ENCODE assay signal across 19 cellular contexts in genomic region chr14:100127853-100128455, GRCh38. TPM values are rescaled to one million over a fixed set of nuclear protein-coding genes. Genes with fewer than 3 reads are reported as not detected.
A peak's percentile ranks its signal among the peaks of the same experiment; 100 is the strongest.
DNase-seq lines count a peak whose midpoint lies in the region; ATAC-seq and TF ChIP-seq lines count a peak whose summit lies in the region.
"Had no signal": no experiment of that assay in that cellular context is flagged by ENCODE, and none has a peak within 500 bp of the region (broad histone marks: within the 10 kb centered on the region; RNA-seq: fewer than 3 reads in every experiment).

No MANE protein-coding gene starts in this region.

- no peak overlapping the region for H2BK120ac ChIP-seq in mesenchymal stem cell (ENCODE audit: low read depth, low read length)

- H2BK12ac ChIP-seq in mesenchymal stem cell (ENCODE audit: low read length in 2 of 2) = no peak overlapping the region

- no peaks in the 10 kb centered on the region for H3K79me2 ChIP-seq in mammary epithelial cell (ENCODE audit: insufficient read depth, low read length)
- no peaks in the 10 kb centered on the region for H3K79me2 ChIP-seq in Karpas-422 (ENCODE audit: low read length)

- H3K36me3 ChIP-seq in breast epithelium (no peaks in the 10 kb centered on the region), mammary epithelial cell (ENCODE audit: insufficient read depth, low read length) (no peaks in the 10 kb centered on the region), mesenchymal stem cell (ENCODE audit: control insufficient read depth in 1 of 2, insufficient read depth in 2 of 2, low read depth in 1 of 2, low read length in 2 of 2) (peaks cover 39 to 73% of the 10 kb centered on the region in 2 experiments), Karpas-422 (ENCODE audit: insufficient read depth, low read length) (no peaks in the 10 kb centered on the region), SJCRH30 (no peaks in the 10 kb centered on the region; the same call in 1 of the 2 replicates)

- no peak overlapping the region for H2AFZ ChIP-seq in mammary epithelial cell (ENCODE audit: low read depth, low read length)
- H2AFZ ChIP-seq in mesenchymal stem cell (ENCODE audit: low read depth, low read length) = no peak overlapping the region
- no peak overlapping the region for H2AFZ ChIP-seq in Karpas-422 (ENCODE audit: low read length)

- H3K4me1 Mint-ChIP-seq in T-helper 17 cell = peaks cover 6% of the 10 kb centered on the region

- H3K4me1 ChIP-seq in breast epithelium (peaks cover 0 to 2% of the 10 kb centered on the region in 2 donors), mammary epithelial cell (ENCODE audit: insufficient read depth, low read length) (no peaks in the 10 kb centered on the region), mesenchymal stem cell (ENCODE audit: control insufficient read depth, insufficient read depth, low read depth, low read length) (peaks cover 3% of the 10 kb centered on the region), Karpas-422 (ENCODE audit: low read length) (no peaks in the 10 kb centered on the region), SJCRH30 (peaks cover 19% of the 10 kb centered on the region)
- H3K4me1 ChIP-seq: HAP-1 had no signal

- H3K4me2 ChIP-seq in mammary epithelial cell (ENCODE audit: insufficient read depth, low read depth, low read length) = no peak overlapping the region
- no peak overlapping the region for H3K4me2 ChIP-seq in mesenchymal stem cell (ENCODE audit: low read length, poor library complexity, severe bottlenecking)
- H3K4me2 ChIP-seq in Karpas-422 (ENCODE audit: low read depth, low read length, poor library complexity, severe bottlenecking) = no peak overlapping the region

- H3K27me3 ChIP-seq in breast epithelium = no peaks in the 10 kb centered on the region
- no peaks in the 10 kb centered on the region for H3K27me3 ChIP-seq in mammary epithelial cell (ENCODE audit: insufficient read depth, low read length)
- H3K27me3 ChIP-seq in mesenchymal stem cell (ENCODE audit: control insufficient read depth in 1 of 2, insufficient read depth in 1 of 2, low read length in 2 of 2) = no peaks in the 10 kb centered on the region
- H3K27me3 ChIP-seq in Karpas-422 (ENCODE audit: low read length) = no peaks in the 10 kb centered on the region
- H3K27me3 ChIP-seq in SJCRH30 = no peaks in the 10 kb centered on the region

- in situ Hi-C loops in mammary epithelial cell (cut with MboI; ENCODE audit: low sequenced_read_pairs in 2 of 2) = no loop called here

- no peaks in the 10 kb centered on the region for H3K27me3 Mint-ChIP-seq in T-helper 17 cell

- H3K9ac ChIP-seq in mammary epithelial cell (ENCODE audit: insufficient read depth, low read length) (no peak overlapping the region), mesenchymal stem cell (ENCODE audit: low read length) (peak overlapping the region; percentile 7), Karpas-422 (ENCODE audit: low read length) (no peak overlapping the region)

- H3K14ac ChIP-seq in mesenchymal stem cell (ENCODE audit: low read length in 2 of 2) = no peak overlapping the region

- H3K23ac ChIP-seq in mesenchymal stem cell (ENCODE audit: low read length in 2 of 2) = no peak overlapping the region

- 84% methylated on average over 12 of the region's 12 CpGs for WGBS in mammary epithelial cell (ENCODE audit: low coverage, missing lambda C conversion rate)
- 94% methylated on average over 12 of the region's 12 CpGs for WGBS in mesenchymal stem cell

- H4K20me1 ChIP-seq in mammary epithelial cell (ENCODE audit: insufficient read depth, low read length) (no peaks in the 10 kb centered on the region), Karpas-422 (ENCODE audit: insufficient read depth, low read depth, low read length) (no peaks in the 10 kb centered on the region)

- CTCF ChIA-PET in mammary epithelial cell (lab: Charles Lee; ENCODE audit: low non-redundant PET) = no interaction called here

- no peak overlapping the region for H2AK5ac ChIP-seq in mesenchymal stem cell (ENCODE audit: low read length, severe bottlenecking)

- H2BK15ac ChIP-seq in mesenchymal stem cell (ENCODE audit: low read depth, poor library complexity, severe bottlenecking) = no peak overlapping the region

- H3K4me3 ChIP-seq in breast epithelium (no peak overlapping the region), mammary epithelial cell (replicated peaks in 1 of 3; ENCODE audit: insufficient read depth in 1 of 3, low read depth in 2 of 3, low read length in 3 of 3) (no peak overlapping the region), mesenchymal stem cell (ENCODE audit: insufficient read depth in 1 of 2, low read depth in 1 of 2, low read length in 2 of 2) (no peak overlapping the region), Karpas-422 (ENCODE audit: low read length) (no peak overlapping the region), SJCRH30 (no peak overlapping the region)
- H3K4me3 ChIP-seq: HAP-1 had no signal

- H3K27ac ChIP-seq in breast epithelium (peak overlapping the region; percentile 44 to 83), mammary epithelial cell (ENCODE audit: insufficient read depth, low read depth, low read length) (no peak overlapping the region), mesenchymal stem cell (ENCODE audit: low read length, poor library complexity, severe bottlenecking) (no peak overlapping the region), Karpas-422 (ENCODE audit: low read length) (no peak overlapping the region), SJCRH30 (no peak overlapping the region)

- dilution Hi-C loops in mammary epithelial cell (cut with HindIII; ENCODE audit: low sequenced_read_pairs) = loop anchor here (5.0 kb wide), 1 partner anchor 46 kb away; no protein-coding TSS in a partner anchor

- H3K4ac ChIP-seq in mesenchymal stem cell (ENCODE audit: low read depth in 1 of 2, low read length in 2 of 2) = no peak overlapping the region

- ATAC-seq in T-helper 17 cell = no peak
- no peak for ATAC-seq in HG03095 (IDR thresholded peaks at IDR 0.05; ENCODE audit: unreplicated experiment)
- ATAC-seq: Right ventricle myocardium inferior had no signal

- no peak overlapping the region for H3K4me3 Mint-ChIP-seq in T-helper 17 cell
- H3K4me3 Mint-ChIP-seq: CD14-positive monocyte had no signal

- H3K18ac ChIP-seq in mesenchymal stem cell (ENCODE audit: low read depth in 1 of 2, low read length in 2 of 2) = no peak overlapping the region

- H2BK5ac ChIP-seq in mesenchymal stem cell (ENCODE audit: low read depth, low read length, poor library complexity, severe bottlenecking) = no peak overlapping the region

- no peaks in the 10 kb centered on the region for H3K9me2 ChIP-seq in Karpas-422 (replicated peaks; ENCODE audit: insufficient read depth, low read length)

- H3K27ac Mint-ChIP-seq in T-helper 17 cell = peak overlapping the region; percentile 77

- H4K91ac ChIP-seq in mesenchymal stem cell (ENCODE audit: low read length) = no peak overlapping the region

- no TSS peak for BruUV-seq in mammary epithelial cell (replicated peaks; lab: Mats Ljungman, UMichigan)

- no peaks in the 10 kb centered on the region for H3K79me1 ChIP-seq in mesenchymal stem cell (replicated peaks; ENCODE audit: low read length, poor library complexity, severe bottlenecking)

- DNase-seq in breast epithelium (ENCODE audit: low spot score in 2 of 2) = no peak
- no peak for DNase-seq in mammary epithelial cell
- DNase-seq in T-helper 17 cell = no peak
- no peak for DNase-seq in mesenchymal stem cell
- DNase-seq in Karpas-422 = no peak
- no peak for DNase-seq in SJCRH30
- DNase-seq: ACHN, Caco-2, GDM1, NCI-H1105 treated with DMSO at 0.1 percent for 48 hours, NCI-H1694 treated with DMSO at 0.1 percent for 48 hours, NCI-H2107, NCI-H2227 treated with DMSO at 0.1 percent for 48 hours, NCI-H510A treated with DMSO at 0.1 percent for 48 hours, NCI-H774 had no signal

- H3K36me3 Mint-ChIP-seq in T-helper 17 cell (ENCODE audit: low read depth) = peaks cover 14% of the 10 kb centered on the region

- H4K8ac ChIP-seq in mesenchymal stem cell (ENCODE audit: low read length) = no peak overlapping the region

- TF ChIP-seq CTCF in breast epithelium (IDR thresholded peaks at IDR 0.05) (no peak), mammary epithelial cell (conservative IDR thresholded peaks at IDR 0.05 in 1 of 2, IDR thresholded peaks at IDR 0.05 in 1 of 2; ENCODE audit: extremely low read depth in 1 of 2, insufficient read depth in 1 of 2, low read depth in 1 of 2, low read length in 2 of 2) (no peak)

- TF ChIP-seq POLR2A in breast epithelium (IDR thresholded peaks at IDR 0.05) = no peak

- intact Hi-C loops in breast epithelium (cut with DNase I; ENCODE audit: low total_unique reads) = no loop called here
- intact Hi-C loops in mammary epithelial cell (cut with micrococcal nuclease) = no loop called here

- H3K9me3 ChIP-seq in breast epithelium = no peaks in the 10 kb centered on the region
- no peaks in the 10 kb centered on the region for H3K9me3 ChIP-seq in mammary epithelial cell (replicated peaks; ENCODE audit: insufficient read depth, low read length)
- H3K9me3 ChIP-seq in T-helper 17 cell (ENCODE audit: control insufficient read depth, low read length, poor library complexity, severe bottlenecking) = no peaks in the 10 kb centered on the region
- H3K9me3 ChIP-seq in mesenchymal stem cell (ENCODE audit: control insufficient read depth, low read length) = no peaks in the 10 kb centered on the region
- no peaks in the 10 kb centered on the region for H3K9me3 ChIP-seq in Karpas-422 (ENCODE audit: low read length)
- no peaks in the 10 kb centered on the region for H3K9me3 ChIP-seq in SJCRH30 (replicated peaks)
- H3K9me3 ChIP-seq: Caco-2, HAP-1 had no signal

RNA-seq across cellular contexts. Expression of gene DEGS2, which starts 31.5 kb away (rescaled TPM):
- total RNA-seq in breast epithelium (10 to 100 TPM in 2 of 3 donors, 1 to 10 TPM in 1; 1.1 to 12.0 (median 10.2) TPM), mammary epithelial cell (under 1 TPM; 0.17 to 0.87 TPM), T-helper 17 cell (under 1 TPM in 1 of 2 donors, not detected in 1; 0.30 TPM)
- polyA plus RNA-seq in mammary epithelial cell = 0.36 TPM
- polyA minus RNA-seq in mammary epithelial cell = not detected
- polyA plus RNA-seq in mesenchymal stem cell (2013, experiment 1 of 2) = not detected
- polyA plus RNA-seq in mesenchymal stem cell (2013, experiment 2 of 2) = not detected
- total RNA-seq in Karpas-422 (2014; rRNA removed; shearing (Covaris generic); ENCODE audit: low replicate concordance) = 0.43 TPM in 1 of 2 replicates, not detected in the other
- 0.03 TPM in 1 of 2 replicates, not detected in the other for total RNA-seq in SJCRH30 (2014; rRNA removed; shearing (Covaris generic))
- total RNA-seq: Right ventricle myocardium inferior had no signal

Comparison
In these comparisons a context has a peak if more than half of its experiments do, and no peak if none do; other contexts are left out.
1. H3K27ac ChIP-seq: peak in breast epithelium (2 of 2); none in mammary epithelial cell (single experiment), mesenchymal stem cell (single experiment), Karpas-422 (single experiment) and SJCRH30 (single experiment).